Comparison of ENCODE assay signal across 8 cellular contexts in genomic region chr15:72231847-72232461, GRCh38. TPM values are rescaled to one million over a fixed set of nuclear protein-coding genes. Genes with fewer than 3 reads are reported as not detected.
DNase-seq lines count a peak whose midpoint lies in the region; ATAC-seq, FAIRE-seq and TF ChIP-seq lines count a peak whose summit lies in the region.

No MANE protein-coding gene starts in this region.

- DNase-seq in AG08396 (ENCODE audit: low spot score) (peak; percentile 80), NOMO-1 treated with dmso at 0.1 percent for 144 hours (lab: John Stamatoyannopoulos, UW; ENCODE audit: unreplicated experiment) (peak; percentile 11), fibroblast of villous mesenchyme (ENCODE audit: low read depth) (peak; percentile 81), neural crest cell (ENCODE audit: low read depth, low spot score) (no peak), urothelium cell line (ENCODE audit: low spot score) (peak; percentile 54), NCI-H128 (lab: John Stamatoyannopoulos, UW; ENCODE audit: unreplicated experiment) (no peak)
- peak; percentile 84 for DNase-seq in activated effector memory CD4-positive, alpha-beta T cell treated with anti-CD3 and anti-CD28 coated beads, Interleukin-2, amount 50 U/mL, for 16 hours

- ATAC-seq in GM21576 (IDR thresholded peaks at IDR 0.05; ENCODE audit: unreplicated experiment) = peak; percentile 0

- peak overlapping the region; percentile 96 for H3K4me3 ChIP-seq in fibroblast of villous mesenchyme (ENCODE audit: low read depth, low read length)

- H3K27ac Mint-ChIP-seq in neural crest cell (ENCODE audit: unreplicated experiment) = peak overlapping the region; percentile 95

- H3K4me3 Mint-ChIP-seq in neural crest cell = peak overlapping the region; percentile 99

- no peaks in the 10 kb centered on the region for H3K9me3 Mint-ChIP-seq in neural crest cell

- FAIRE-seq in urothelium cell line (lab: Jason Lieb, UNC) = no peak

- H3K4me1 Mint-ChIP-seq in neural crest cell = peaks cover 41% of the 10 kb centered on the region

- H3K27me3 Mint-ChIP-seq in neural crest cell (ENCODE audit: low read depth) = peaks cover 3% of the 10 kb centered on the region

- peaks cover 3% of the 10 kb centered on the region for H3K36me3 Mint-ChIP-seq in neural crest cell (ENCODE audit: low read depth)

- TF ChIP-seq CTCF in fibroblast of villous mesenchyme (IDR thresholded peaks at IDR 0.05; ENCODE audit: insufficient read depth, low read depth, low read length) = no peak
- no peak for TF ChIP-seq CTCF in neural crest cell (conservative IDR thresholded peaks at IDR 0.05)

RNA-seq across cellular contexts. Expression of gene PKM, which starts 1.0 kb away (rescaled TPM):
- total RNA-seq in fibroblast of villous mesenchyme (1,898 and 2,239 TPM in 2 replicates), neural crest cell (905 and 917 TPM in 2 replicates)

RNA-seq across cellular contexts. Expression of gene GRAMD2A, which starts 34.4 kb away (rescaled TPM):
- total RNA-seq in fibroblast of villous mesenchyme (under 0.01 and 0.43 TPM in 2 replicates), neural crest cell (0.35 and 0.48 TPM in 2 replicates)

RNA-seq across cellular contexts. Expression of gene PARP6, which starts 40.4 kb away (rescaled TPM):
- total RNA-seq in fibroblast of villous mesenchyme = 25.9 and 29.6 TPM in 2 replicates
- 83.2 and 88.9 TPM in 2 replicates for total RNA-seq in neural crest cell

Comparison
In these comparisons a context has a peak if more than half of its experiments do, and no peak if none do; other contexts are left out.
1. DNase-seq: peak in AG08396 (single experiment), NOMO-1 treated with dmso at 0.1 percent for 144 hours (single experiment), activated effector memory CD4-positive, alpha-beta T cell treated with anti-CD3 and anti-CD28 coated beads, Interleukin-2, amount 50 U/mL, for 16 hours (single experiment), fibroblast of villous mesenchyme (single experiment) and urothelium cell line (single experiment); none in neural crest cell (single experiment) and NCI-H128 (single experiment).